Comparison of ENCODE assay signal across 1 cellular context in genomic region chr15:64738231-64739095, GRCh38.
TF ChIP-seq lines count a peak whose summit lies in the region.

No MANE protein-coding gene starts in this region.

TF ChIP-seq in WTC11, 78 proteins besides CTCF, POLR2A, EP300 and RAD21 (continued from another document):
- TF ChIP-seq, protein P1, sequence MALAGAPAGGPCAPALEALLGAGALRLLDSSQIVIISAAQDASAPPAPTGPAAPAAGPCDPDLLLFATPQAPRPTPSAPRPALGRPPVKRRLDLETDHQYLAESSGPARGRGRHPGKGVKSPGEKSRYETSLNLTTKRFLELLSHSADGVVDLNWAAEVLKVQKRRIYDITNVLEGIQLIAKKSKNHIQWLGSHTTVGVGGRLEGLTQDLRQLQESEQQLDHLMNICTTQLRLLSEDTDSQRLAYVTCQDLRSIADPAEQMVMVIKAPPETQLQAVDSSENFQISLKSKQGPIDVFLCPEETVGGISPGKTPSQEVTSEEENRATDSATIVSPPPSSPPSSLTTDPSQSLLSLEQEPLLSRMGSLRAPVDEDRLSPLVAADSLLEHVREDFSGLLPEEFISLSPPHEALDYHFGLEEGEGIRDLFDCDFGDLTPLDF (CRISPR knock-in tag; IDR thresholded peaks at IDR 0.05) = no peak
- no peak for TF ChIP-seq CBFB (CRISPR knock-in tag; IDR thresholded peaks at IDR 0.05; ENCODE audit: low read depth)
- TF ChIP-seq ELF4 (CRISPR knock-in tag; IDR thresholded peaks at IDR 0.05; ENCODE audit: low read depth) = no peak
- no peak for TF ChIP-seq ERG (CRISPR knock-in tag; IDR thresholded peaks at IDR 0.05)
- TF ChIP-seq ZNF396 (CRISPR knock-in tag; IDR thresholded peaks at IDR 0.05; ENCODE audit: borderline replicate concordance) = no peak
